8 cellular contexts compared by ENCODE assay signal in the genomic region with DNA sequence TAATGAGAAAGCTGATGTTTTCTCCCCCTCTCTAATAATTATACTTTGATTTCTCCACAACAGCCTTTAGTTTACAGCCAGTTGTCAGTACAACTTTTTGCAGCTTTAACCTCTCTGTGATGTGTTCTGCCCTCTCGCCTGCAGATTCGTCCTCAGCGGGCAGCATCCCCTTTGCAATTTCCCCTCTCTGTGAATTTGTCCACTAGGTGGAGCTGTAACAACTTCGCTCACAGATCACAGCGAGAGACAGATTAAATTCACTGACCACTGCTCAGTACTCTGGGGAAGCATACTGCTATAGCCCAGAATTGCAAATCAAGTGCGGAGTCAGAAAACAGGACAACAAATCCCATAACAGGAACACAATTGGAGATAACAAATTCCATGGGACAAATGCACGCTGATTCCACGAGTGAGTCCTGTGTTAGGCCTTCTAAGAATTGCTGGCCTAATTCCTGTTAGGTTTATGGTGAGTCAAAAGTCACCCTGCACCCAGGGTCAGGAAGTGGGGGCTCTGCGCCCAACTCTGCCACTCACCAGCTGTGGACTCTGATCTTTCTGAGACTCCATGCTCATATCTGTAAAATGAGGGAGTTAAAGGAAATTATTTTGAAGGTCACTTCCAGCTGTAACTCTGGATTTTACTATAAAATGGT.
A peak's percentile ranks its signal among the peaks of the same experiment; 100 is the strongest.
DNase-seq lines count a peak whose midpoint lies in the region; ATAC-seq and TF ChIP-seq lines count a peak whose summit lies in the region.

No MANE protein-coding gene starts in this region.

- POLR2A ChIA-PET in GM10248 (lab: Yijun Ruan, JAX) = no interaction called here

- CTCF ChIA-PET in GM10248 (lab: Yijun Ruan, JAX) = interaction anchor here (0.7 to 3.9 kb wide), 11 partner anchors 8 to 1935 kb away, joined by 3 to 38 read pairs (median 4); no protein-coding TSS in a partner anchor

- H3K4me3 Mint-ChIP-seq in T-helper 2 cell treated with Interferon-gamma antibody and Interleukin-4, amounts not matched to agents 5 μg/mL and 100 μg/mL, for 36 hours = no peak overlapping the region

- no peaks in the 10 kb centered on the region for H3K9me3 Mint-ChIP-seq in T-helper 2 cell treated with Interferon-gamma antibody and Interleukin-4, amounts not matched to agents 5 μg/mL and 100 μg/mL, for 36 hours

- peak; percentile 83 for ATAC-seq in HG02588 (IDR thresholded peaks at IDR 0.05; ENCODE audit: unreplicated experiment)
- peak; percentile 67 for ATAC-seq in omental fat pad (ENCODE audit: low FRiP score)
- no peak for ATAC-seq in HG02840 (IDR thresholded peaks at IDR 0.05; ENCODE audit: low FRiP score, unreplicated experiment)

- peak; percentile 32 for DNase-seq in GM10248 (ENCODE audit: extremely low spot score)
- peak; percentile 73 for DNase-seq in NAMALWA (ENCODE audit: low spot score)
- DNase-seq in T-helper 2 cell treated with Interferon-gamma antibody and Interleukin-4, amounts not matched to agents 5 μg/mL and 100 μg/mL, for 36 hours (ENCODE audit: low spot score) = peak; percentile 4
- DNase-seq in fibroblast of the conjunctiva (ENCODE audit: low read depth) = peak; percentile 10
- DNase-seq in omental fat pad (ENCODE audit: low spot score) = no peak

- TF ChIP-seq CTCF in 22Rv1 (IDR thresholded peaks at IDR 0.05) (peak; percentile 89), GM10248 (IDR thresholded peaks at IDR 0.05; ENCODE audit: control extremely low read depth, extremely low read depth, low read depth, missing control alignments) (peak; percentile 78), omental fat pad (IDR thresholded peaks at IDR 0.05) (peak in 1 of 3 donors; percentile 29)

- no peaks in the 10 kb centered on the region for H3K36me3 Mint-ChIP-seq in T-helper 2 cell treated with Interferon-gamma antibody and Interleukin-4, amounts not matched to agents 5 μg/mL and 100 μg/mL, for 36 hours (ENCODE audit: low read depth)

- no peaks in the 10 kb centered on the region for H3K27me3 Mint-ChIP-seq in T-helper 2 cell treated with Interferon-gamma antibody and Interleukin-4, amounts not matched to agents 5 μg/mL and 100 μg/mL, for 36 hours (ENCODE audit: low read depth)

- H3K27ac Mint-ChIP-seq in T-helper 2 cell treated with Interferon-gamma antibody and Interleukin-4, amounts not matched to agents 5 μg/mL and 100 μg/mL, for 36 hours = no peak overlapping the region

- no peak overlapping the region for H3K27ac ChIP-seq in 22Rv1

- no peaks in the 10 kb centered on the region for H3K4me1 Mint-ChIP-seq in T-helper 2 cell treated with Interferon-gamma antibody and Interleukin-4, amounts not matched to agents 5 μg/mL and 100 μg/mL, for 36 hours (ENCODE audit: low read depth)
